2 cellular contexts compared by ENCODE assay signal in genomic region chr9:110197330-110198187, GRCh38.
TF ChIP-seq lines count a peak whose summit lies in the region.

No MANE protein-coding gene starts in this region.

TF ChIP-seq in A549, 52 proteins besides CTCF, POLR2A, EP300 and RAD21 (continued from another document):
- no peak for TF ChIP-seq BCL3 (IDR thresholded peaks at IDR 0.05)
- TF ChIP-seq ZSCAN20 (CRISPR knock-in tag; IDR thresholded peaks at IDR 0.05): no peak
- no peak for TF ChIP-seq ZNF302 (CRISPR knock-in tag; IDR thresholded peaks at IDR 0.05)
- no peak for TF ChIP-seq ELK1 (IDR thresholded peaks at IDR 0.05; ENCODE audit: low read depth, low read length)
- TF ChIP-seq SREBF2 (IDR thresholded peaks at IDR 0.05): no peak
- TF ChIP-seq HDAC2 (IDR thresholded peaks at IDR 0.05): no peak
- TF ChIP-seq, protein P1, sequence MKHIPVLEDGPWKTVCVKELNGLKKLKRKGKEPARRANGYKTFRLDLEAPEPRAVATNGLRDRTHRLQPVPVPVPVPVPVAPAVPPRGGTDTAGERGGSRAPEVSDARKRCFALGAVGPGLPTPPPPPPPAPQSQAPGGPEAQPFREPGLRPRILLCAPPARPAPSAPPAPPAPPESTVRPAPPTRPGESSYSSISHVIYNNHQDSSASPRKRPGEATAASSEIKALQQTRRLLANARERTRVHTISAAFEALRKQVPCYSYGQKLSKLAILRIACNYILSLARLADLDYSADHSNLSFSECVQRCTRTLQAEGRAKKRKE (CRISPR knock-in tag; IDR thresholded peaks at IDR 0.05; ENCODE audit: low read depth): no peak
- no peak for TF ChIP-seq CBX8 (IDR thresholded peaks at IDR 0.05)
- TF ChIP-seq KDM5A (IDR thresholded peaks at IDR 0.05): no peak
- TF ChIP-seq FOSB (CRISPR knock-in tag; IDR thresholded peaks at IDR 0.05): no peak
- no peak for TF ChIP-seq JUN (IDR thresholded peaks at IDR 0.05)
- no peak for TF ChIP-seq FOSL2 (IDR thresholded peaks at IDR 0.05)
- no peak for TF ChIP-seq FOSL2 (CRISPR knock-in tag; IDR thresholded peaks at IDR 0.05)
- no peak for TF ChIP-seq NR3C1 (IDR thresholded peaks at IDR 0.05)
- TF ChIP-seq ZFP36 (IDR thresholded peaks at IDR 0.05; ENCODE audit: borderline replicate concordance, partially characterized antibody): no peak
- no peak for TF ChIP-seq CEBPB (IDR thresholded peaks at IDR 0.05)
- no peak for TF ChIP-seq CBX2 (IDR thresholded peaks at IDR 0.05; ENCODE audit: borderline replicate concordance, low read depth)

TF ChIP-seq in HCT116, 20 proteins besides CTCF, POLR2A, EP300 and RAD21 (continued from another document):
- TF ChIP-seq, protein P2, sequence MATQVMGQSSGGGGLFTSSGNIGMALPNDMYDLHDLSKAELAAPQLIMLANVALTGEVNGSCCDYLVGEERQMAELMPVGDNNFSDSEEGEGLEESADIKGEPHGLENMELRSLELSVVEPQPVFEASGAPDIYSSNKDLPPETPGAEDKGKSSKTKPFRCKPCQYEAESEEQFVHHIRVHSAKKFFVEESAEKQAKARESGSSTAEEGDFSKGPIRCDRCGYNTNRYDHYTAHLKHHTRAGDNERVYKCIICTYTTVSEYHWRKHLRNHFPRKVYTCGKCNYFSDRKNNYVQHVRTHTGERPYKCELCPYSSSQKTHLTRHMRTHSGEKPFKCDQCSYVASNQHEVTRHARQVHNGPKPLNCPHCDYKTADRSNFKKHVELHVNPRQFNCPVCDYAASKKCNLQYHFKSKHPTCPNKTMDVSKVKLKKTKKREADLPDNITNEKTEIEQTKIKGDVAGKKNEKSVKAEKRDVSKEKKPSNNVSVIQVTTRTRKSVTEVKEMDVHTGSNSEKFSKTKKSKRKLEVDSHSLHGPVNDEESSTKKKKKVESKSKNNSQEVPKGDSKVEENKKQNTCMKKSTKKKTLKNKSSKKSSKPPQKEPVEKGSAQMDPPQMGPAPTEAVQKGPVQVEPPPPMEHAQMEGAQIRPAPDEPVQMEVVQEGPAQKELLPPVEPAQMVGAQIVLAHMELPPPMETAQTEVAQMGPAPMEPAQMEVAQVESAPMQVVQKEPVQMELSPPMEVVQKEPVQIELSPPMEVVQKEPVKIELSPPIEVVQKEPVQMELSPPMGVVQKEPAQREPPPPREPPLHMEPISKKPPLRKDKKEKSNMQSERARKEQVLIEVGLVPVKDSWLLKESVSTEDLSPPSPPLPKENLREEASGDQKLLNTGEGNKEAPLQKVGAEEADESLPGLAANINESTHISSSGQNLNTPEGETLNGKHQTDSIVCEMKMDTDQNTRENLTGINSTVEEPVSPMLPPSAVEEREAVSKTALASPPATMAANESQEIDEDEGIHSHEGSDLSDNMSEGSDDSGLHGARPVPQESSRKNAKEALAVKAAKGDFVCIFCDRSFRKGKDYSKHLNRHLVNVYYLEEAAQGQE (IDR thresholded peaks at IDR 0.05; ENCODE audit: low read depth): no peak
- TF ChIP-seq SRF (IDR thresholded peaks at IDR 0.05; ENCODE audit: low read depth) (no peak), CBX3 (IDR thresholded peaks at IDR 0.05; ENCODE audit: low read depth) (no peak), POLR2AphosphoS5 (IDR thresholded peaks at IDR 0.05; ENCODE audit: low read depth, low read length) (no peak)
